ENCODE assay signal across 8 cellular contexts in the genomic region with DNA sequence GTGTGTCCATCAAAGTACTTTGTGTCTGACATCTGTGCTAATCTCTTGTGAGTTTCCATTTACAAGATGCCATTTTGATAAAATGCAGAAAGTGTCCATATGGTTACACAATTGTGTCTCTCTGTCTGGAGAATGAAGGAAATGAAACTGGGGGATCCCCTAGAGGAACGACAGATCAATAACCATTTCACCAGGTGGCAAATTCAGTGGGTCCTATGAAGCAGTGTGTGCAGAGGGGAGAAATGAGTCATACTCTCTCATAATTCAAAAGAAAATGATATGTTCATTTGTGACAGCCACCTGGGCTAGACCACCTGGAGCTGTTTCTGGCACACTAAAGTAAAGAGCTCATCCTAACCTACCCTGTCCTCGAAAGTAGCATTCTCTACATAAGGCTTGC. TPM values are rescaled to one million over a fixed set of nuclear protein-coding genes. Genes with fewer than 3 reads are reported as not detected.
DNase-seq lines count a peak whose midpoint lies in the region; ATAC-seq, FAIRE-seq and TF ChIP-seq lines count a peak whose summit lies in the region.

No MANE protein-coding gene starts in this region.

- no peak for TF ChIP-seq POLR2A in thyroid gland (IDR thresholded peaks at IDR 0.05)

- WGBS in thyroid gland, 2 donors, result 87 to 93% methylated on average over 2 of the region's 2 CpGs

- peaks cover 29% of the 10 kb centered on the region for H3K27me3 Mint-ChIP-seq in T-helper 1 cell treated with Interleukin-12 subunit alpha and Interleukin-12 subunit beta and Interleukin-4 antibody, amounts not matched to agents 30 μg/mL and 1 μg/mL, for 36 hours (ENCODE audit: low read depth)

- H3K4me1 ChIP-seq in BLaER1 treated with 17β-estradiol and CSF1 and Interleukin-3, amounts not matched to agents 10 nM and 100 nM, result peaks cover 45 to 65% (median 52%) of the 10 kb centered on the region in 10 experiments
- peaks cover 22 to 29% of the 10 kb centered on the region in 2 donors for H3K4me1 ChIP-seq in thyroid gland
- H3K4me1 ChIP-seq in upper lobe of right lung, result no peaks in the 10 kb centered on the region

- peak overlapping the region in 9 of 11 experiments; percentile 19 to 67 (median 63); a peak in 12 of 22 replicates for H3K9ac ChIP-seq in BLaER1 treated with 17β-estradiol and CSF1 and Interleukin-3, amounts not matched to agents 10 nM and 100 nM

- FAIRE-seq in GM19239 (lab: Jason Lieb, UNC), result peak; percentile 97

- no peaks in the 10 kb centered on the region for H3K27me3 ChIP-seq in BLaER1 treated with 17β-estradiol and CSF1 and Interleukin-3, amounts not matched to agents 10 nM and 100 nM
- H3K27me3 ChIP-seq in thyroid gland (no peaks in the 10 kb centered on the region), upper lobe of right lung (no peaks in the 10 kb centered on the region), MG63 (no peaks in the 10 kb centered on the region)

- H3K4me3 Mint-ChIP-seq in T-helper 1 cell treated with Interleukin-12 subunit alpha and Interleukin-12 subunit beta and Interleukin-4 antibody, amounts not matched to agents 30 μg/mL and 1 μg/mL, for 36 hours, result peak overlapping the region; percentile 16

- H3K4me3 ChIP-seq in BLaER1 treated with 17β-estradiol and CSF1 and Interleukin-3, amounts not matched to agents 10 nM and 100 nM, result no peak overlapping the region
- no peak overlapping the region for H3K4me3 ChIP-seq in thyroid gland (replicated peaks in 1 of 3)
- H3K4me3 ChIP-seq in upper lobe of right lung, result no peak overlapping the region
- no peak overlapping the region for H3K4me3 ChIP-seq in MG63

- H3K9me3 ChIP-seq in BLaER1 treated with 17β-estradiol and CSF1 and Interleukin-3, amounts not matched to agents 10 nM and 100 nM (replicated peaks in 1 of 11), result peaks cover 0 to 5% (median 0%) of the 10 kb centered on the region in 11 experiments; a peak in 1 of 22 replicates
- H3K9me3 ChIP-seq in thyroid gland, result no peaks in the 10 kb centered on the region
- no peaks in the 10 kb centered on the region for H3K9me3 ChIP-seq in upper lobe of right lung
- no peaks in the 10 kb centered on the region for H3K9me3 ChIP-seq in MG63

- intact Hi-C loops in thyroid gland (cut with DNase I), result no loop called here
- intact Hi-C loops in upper lobe of right lung (cut with DNase I), result no loop called here

- no peaks in the 10 kb centered on the region for H4K20me1 ChIP-seq in BLaER1 treated with 17β-estradiol and CSF1 and Interleukin-3, amounts not matched to agents 10 nM and 100 nM

- peak overlapping the region; percentile 58 for H3K27ac Mint-ChIP-seq in T-helper 1 cell treated with Interleukin-12 subunit alpha and Interleukin-12 subunit beta and Interleukin-4 antibody, amounts not matched to agents 30 μg/mL and 1 μg/mL, for 36 hours

- peaks cover 3% of the 10 kb centered on the region for H3K36me3 Mint-ChIP-seq in T-helper 1 cell treated with Interleukin-12 subunit alpha and Interleukin-12 subunit beta and Interleukin-4 antibody, amounts not matched to agents 30 μg/mL and 1 μg/mL, for 36 hours (ENCODE audit: low read depth)

- H3K4me2 ChIP-seq in BLaER1 treated with 17β-estradiol and CSF1 and Interleukin-3, amounts not matched to agents 10 nM and 100 nM, result peak overlapping the region; percentile 64 to 90 (median 82)

- no peaks in the 10 kb centered on the region for H3K9me3 Mint-ChIP-seq in T-helper 1 cell treated with Interleukin-12 subunit alpha and Interleukin-12 subunit beta and Interleukin-4 antibody, amounts not matched to agents 30 μg/mL and 1 μg/mL, for 36 hours

- peak overlapping the region in 9 of 11 experiments; percentile 74 to 87 (median 83); a peak in 19 of 22 replicates for H3K27ac ChIP-seq in BLaER1 treated with 17β-estradiol and CSF1 and Interleukin-3, amounts not matched to agents 10 nM and 100 nM
- H3K27ac ChIP-seq in thyroid gland (peak overlapping the region in 2 of 3 donors; percentile 80 to 84), upper lobe of right lung (no peak overlapping the region)

- ATAC-seq in HG03135 (IDR thresholded peaks at IDR 0.05; ENCODE audit: unreplicated experiment) (peak; percentile 89), upper lobe of right lung (no peak)

- H3K36me3 ChIP-seq in BLaER1 treated with 17β-estradiol and CSF1 and Interleukin-3, amounts not matched to agents 10 nM and 100 nM, result no peaks in the 10 kb centered on the region
- H3K36me3 ChIP-seq in thyroid gland, result no peaks in the 10 kb centered on the region
- no peaks in the 10 kb centered on the region for H3K36me3 ChIP-seq in upper lobe of right lung
- H3K36me3 ChIP-seq in MG63, result no peaks in the 10 kb centered on the region

- TF ChIP-seq CTCF in thyroid gland (IDR thresholded peaks at IDR 0.05) (no peak), upper lobe of right lung (IDR thresholded peaks at IDR 0.05) (no peak)

- H3K4me1 Mint-ChIP-seq in T-helper 1 cell treated with Interleukin-12 subunit alpha and Interleukin-12 subunit beta and Interleukin-4 antibody, amounts not matched to agents 30 μg/mL and 1 μg/mL, for 36 hours (ENCODE audit: low read depth), result peaks cover 27% of the 10 kb centered on the region

- no peak for DNase-seq in GM19239 (ENCODE audit: insufficient read length, low spot score)
- DNase-seq in thyroid gland, result no peak
- no peak for DNase-seq in HuH-7.5 (ENCODE audit: low spot score)
- no peak for DNase-seq in upper lobe of right lung
- DNase-seq in MG63, result no peak

RNA-seq across cellular contexts. Expression of a gene that starts 10.1 kb away (rescaled TPM):
- total RNA-seq in thyroid gland (100 to 1,000 TPM; 146 to 167 (median 160) TPM), upper lobe of right lung (228 TPM)
- total RNA-seq in MG63 (2014; rRNA removed; shearing (Covaris generic); ENCODE audit: low replicate concordance), result 69.0 and 158 TPM in 2 replicates
